19 cellular contexts compared by ENCODE assay signal in the genomic region with DNA sequence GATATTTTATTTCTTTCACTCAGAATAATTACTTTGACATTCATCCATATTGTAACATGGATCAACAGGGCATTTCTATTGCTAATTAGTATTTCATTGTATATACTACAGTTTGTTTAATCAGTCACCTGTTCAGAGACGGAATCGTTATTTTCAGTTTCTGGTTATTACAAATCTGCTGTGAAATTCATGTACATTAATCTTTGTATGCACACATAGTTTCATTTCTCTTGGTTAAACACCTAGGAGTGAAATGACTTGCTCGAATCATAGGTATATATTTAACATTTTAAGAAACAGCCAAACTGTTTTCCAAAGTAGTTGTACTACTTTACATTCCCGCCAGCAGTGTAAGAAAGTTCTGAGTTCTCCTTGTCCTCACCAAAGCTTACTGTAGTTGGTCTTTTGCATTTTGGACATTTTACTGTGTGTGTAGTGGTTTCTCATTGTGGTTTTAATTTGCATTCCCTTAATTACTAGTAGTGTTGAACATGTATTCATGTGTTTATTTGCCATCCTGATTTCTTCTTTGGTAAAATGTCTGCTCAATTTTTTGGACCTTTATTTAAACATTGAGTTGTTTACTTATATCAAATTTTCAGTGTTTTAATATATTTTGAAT.
DNase-seq lines count a peak whose midpoint lies in the region; ATAC-seq and TF ChIP-seq lines count a peak whose summit lies in the region.
"Had no signal": no experiment of that assay in that cellular context is flagged by ENCODE, and none has a peak within 500 bp of the region (broad histone marks: within the 10 kb centered on the region; RNA-seq: fewer than 3 reads in every experiment).

No MANE protein-coding gene starts in this region.

- TF ChIP-seq POLR2A in right lobe of liver (IDR thresholded peaks at IDR 0.05): no peak

- H3K27me3 ChIP-seq in right lobe of liver: no peaks in the 10 kb centered on the region
- H3K27me3 ChIP-seq: cardiac muscle cell, heart left ventricle, tibial nerve had no signal

- no peaks in the 10 kb centered on the region for H3K27me3 Mint-ChIP-seq in chondrocyte (ENCODE audit: low read depth)
- H3K27me3 Mint-ChIP-seq in naive thymus-derived CD8-positive, alpha-beta T cell: peaks cover 0 to 10% (median 0%) of the 10 kb centered on the region in 5 donors
- H3K27me3 Mint-ChIP-seq: activated CD8-positive, alpha-beta T cell treated with anti-CD3 and anti-CD28 coated beads for 36 hours had no signal

- H3K4me1 ChIP-seq in right lobe of liver: no peaks in the 10 kb centered on the region
- H3K4me1 ChIP-seq: heart left ventricle, tibial nerve had no signal

- no peak overlapping the region for H3K4me3 Mint-ChIP-seq in chondrocyte (ENCODE audit: unreplicated experiment)
- H3K4me3 Mint-ChIP-seq in naive thymus-derived CD8-positive, alpha-beta T cell: no peak overlapping the region
- H3K4me3 Mint-ChIP-seq: activated CD8-positive, alpha-beta T cell treated with anti-CD3 and anti-CD28 coated beads for 36 hours; natural killer cell; stimulated activated effector memory CD8-positive, alpha-beta T cell treated with anti-CD3 and anti-CD28 coated beads, Interleukin-12 subunit alpha, Interleukin-12 subunit beta, amount 100 ng/mL, for 72 hours had no signal

- no peaks in the 10 kb centered on the region for H3K9me3 ChIP-seq in right lobe of liver
- H3K9me3 ChIP-seq: heart left ventricle, tibial nerve had no signal

- H3K36me3 ChIP-seq in right lobe of liver: no peaks in the 10 kb centered on the region
- H3K36me3 ChIP-seq: cardiac muscle cell, tibial nerve had no signal

- no peaks in the 10 kb centered on the region for H3K4me1 Mint-ChIP-seq in chondrocyte (ENCODE audit: low read depth)
- H3K4me1 Mint-ChIP-seq in naive thymus-derived CD8-positive, alpha-beta T cell: no peaks in the 10 kb centered on the region
- H3K4me1 Mint-ChIP-seq: natural killer cell; stimulated activated effector memory CD8-positive, alpha-beta T cell treated with anti-CD3 and anti-CD28 coated beads, Interleukin-12 subunit alpha, Interleukin-12 subunit beta, amount 100 ng/mL, for 72 hours had no signal

- ATAC-seq in GM18868 (IDR thresholded peaks at IDR 0.05; ENCODE audit: unreplicated experiment): peak; percentile 76
- peak; percentile 67 for ATAC-seq in GM21423 (IDR thresholded peaks at IDR 0.05; ENCODE audit: unreplicated experiment)
- ATAC-seq in HG02981 (IDR thresholded peaks at IDR 0.05; ENCODE audit: unreplicated experiment): peak; percentile 81
- ATAC-seq in HG03521 (IDR thresholded peaks at IDR 0.05; ENCODE audit: unreplicated experiment): peak; percentile 80
- no peak for ATAC-seq in right lobe of liver
- no peak for ATAC-seq in naive thymus-derived CD8-positive, alpha-beta T cell
- ATAC-seq: activated CD8-positive, alpha-beta T cell treated with anti-CD3 and anti-CD28 coated beads for 36 hours; heart left ventricle; natural killer cell; stimulated activated effector memory CD8-positive, alpha-beta T cell treated with anti-CD3 and anti-CD28 coated beads, Interleukin-12 subunit alpha, Interleukin-12 subunit beta, amount 100 ng/mL, for 72 hours had no signal

- 67% methylated on average over 4 of the region's 4 CpGs for WGBS in right lobe of liver (ENCODE audit: insufficient coverage, low coverage, low lambda C conversion rate, missing lambda C conversion rate)

- TF ChIP-seq CTCF in right lobe of liver (IDR thresholded peaks at IDR 0.05) (no peak), chondrocyte (IDR thresholded peaks at IDR 0.05) (no peak)

- no peak for DNase-seq in anterior cingulate cortex (lab: John Stamatoyannopoulos, UW)
- no peak for DNase-seq in right lobe of liver
- no peak for DNase-seq in chondrocyte (ENCODE audit: low spot score)
- DNase-seq in naive thymus-derived CD8-positive, alpha-beta T cell: no peak
- DNase-seq: activated CD8-positive, alpha-beta T cell treated with anti-CD3 and anti-CD28 coated beads for 36 hours; COR-L47; effector CD4-positive, alpha-beta T cell; heart left ventricle; natural killer cell; NCI-H1105 treated with DMSO at 0.1 percent for 48 hours; NCI-H2171 treated with DMSO at 0.1 percent for 48 hours; posterior cingulate gyrus had no signal

- POLR2A ChIA-PET in naive thymus-derived CD8-positive, alpha-beta T cell (lab: Charles Lee): no interaction called here

- intact Hi-C loops in right lobe of liver (cut with DNase I): no loop called here

- H3K27ac ChIP-seq in right lobe of liver: no peak overlapping the region
- H3K27ac ChIP-seq: cardiac muscle cell, heart left ventricle, tibial nerve had no signal

- H3K4me3 ChIP-seq in right lobe of liver: no peak overlapping the region
- H3K4me3 ChIP-seq: cardiac muscle cell, heart left ventricle, tibial nerve had no signal

- H3K9me3 Mint-ChIP-seq in chondrocyte (ENCODE audit: low read depth): no peaks in the 10 kb centered on the region
- H3K9me3 Mint-ChIP-seq in naive thymus-derived CD8-positive, alpha-beta T cell: peaks cover 0 to 2% (median 0%) of the 10 kb centered on the region in 9 donors
- H3K9me3 Mint-ChIP-seq: activated CD8-positive, alpha-beta T cell treated with anti-CD3 and anti-CD28 coated beads for 36 hours; stimulated activated effector memory CD8-positive, alpha-beta T cell treated with anti-CD3 and anti-CD28 coated beads, Interleukin-12 subunit alpha, Interleukin-12 subunit beta, amount 100 ng/mL, for 72 hours had no signal

- no peaks in the 10 kb centered on the region for H3K36me3 Mint-ChIP-seq in chondrocyte (ENCODE audit: low read depth)
- H3K36me3 Mint-ChIP-seq in naive thymus-derived CD8-positive, alpha-beta T cell: no peaks in the 10 kb centered on the region
- H3K36me3 Mint-ChIP-seq: natural killer cell; stimulated activated effector memory CD8-positive, alpha-beta T cell treated with anti-CD3 and anti-CD28 coated beads, Interleukin-12 subunit alpha, Interleukin-12 subunit beta, amount 100 ng/mL, for 72 hours had no signal

- no peak overlapping the region for H3K27ac Mint-ChIP-seq in chondrocyte (ENCODE audit: unreplicated experiment)
- no peak overlapping the region for H3K27ac Mint-ChIP-seq in naive thymus-derived CD8-positive, alpha-beta T cell
- H3K27ac Mint-ChIP-seq: activated CD8-positive, alpha-beta T cell treated with anti-CD3 and anti-CD28 coated beads for 36 hours; natural killer cell; stimulated activated effector memory CD8-positive, alpha-beta T cell treated with anti-CD3 and anti-CD28 coated beads, Interleukin-12 subunit alpha, Interleukin-12 subunit beta, amount 100 ng/mL, for 72 hours had no signal

Comparison
In these comparisons a context has a peak if more than half of its experiments do, and no peak if none do; other contexts are left out.
1. ATAC-seq: peak in GM18868 (single experiment), GM21423 (single experiment), HG02981 (single experiment) and HG03521 (single experiment); none in right lobe of liver (0 of 4) and naive thymus-derived CD8-positive, alpha-beta T cell (0 of 2).